ENCODE assay signal across 6 cellular contexts in genomic region chr6:169702640-169703246, GRCh38. TPM values are rescaled to one million over a fixed set of nuclear protein-coding genes. Genes with fewer than 3 reads are reported as not detected.
DNase-seq lines count a peak whose midpoint lies in the region; ATAC-seq, FAIRE-seq and TF ChIP-seq lines count a peak whose summit lies in the region.

No MANE protein-coding gene starts in this region.

- H3K4me1 ChIP-seq in CD8-positive, alpha-beta T cell (ENCODE audit: insufficient read depth, low read length): peaks cover 38% of the 10 kb centered on the region
- H3K4me1 ChIP-seq in gastrocnemius medialis: peaks cover 34 to 51% of the 10 kb centered on the region in 2 donors

- peak overlapping the region; percentile 92 for H3K27ac Mint-ChIP-seq in CD8-positive, alpha-beta T cell

- H3K27ac ChIP-seq in CD8-positive, alpha-beta T cell (ENCODE audit: low read depth, low read length): peak overlapping the region; percentile 95
- H3K27ac ChIP-seq in gastrocnemius medialis: peak overlapping the region; percentile 87 to 97 (median 95)

- intact Hi-C loops in CD8-positive, alpha-beta T cell (cut with DNase I, micrococcal nuclease): loop anchor here (1.0 to 10.0 kb wide), 10 partner anchors 21 to 882 kb away; partner anchors contain the start of genes DYNLT2 (in 2 of the 2), ERMARD (in 2 of the 2), FAM120B (in 2 of the 2) and TBP (in 2 of the 2)
- intact Hi-C loops in gastrocnemius medialis (cut with DNase I; ENCODE audit: low total_unique reads): loop anchor here (1.0 kb wide), 2 partner anchors 21 to 49 kb away; partner anchors contain the start of genes DYNLT2 and ERMARD

- H3K9me3 Mint-ChIP-seq in CD8-positive, alpha-beta T cell: no peaks in the 10 kb centered on the region

- POLR2A ChIA-PET in CD8-positive, alpha-beta T cell (lab: Charles Lee): interaction anchor here (0.9 to 6.7 kb wide), 10 partner anchors 8 to 881 kb away, joined by 3 to 122 read pairs (median 6); partner anchors contain the start of genes DYNLT2, ERMARD, PDCD2 and PHF10

- in situ Hi-C loops in gastrocnemius medialis (cut with MboI; ENCODE audit: low sequenced_read_pairs in 4 of 4): no loop called here

- H3K36me3 ChIP-seq in CD8-positive, alpha-beta T cell (ENCODE audit: insufficient read depth, low read length): peaks cover 8% of the 10 kb centered on the region
- H3K36me3 ChIP-seq in H7 (replicated peaks; ENCODE audit: control insufficient read depth, insufficient read depth, low read length): peaks cover 3% of the 10 kb centered on the region
- H3K36me3 ChIP-seq in gastrocnemius medialis: peaks cover 0 to 10% of the 10 kb centered on the region in 2 donors

- no peak for TF ChIP-seq CTCF in CD8-positive, alpha-beta T cell (IDR thresholded peaks at IDR 0.05)
- no peak for TF ChIP-seq CTCF in gastrocnemius medialis (IDR thresholded peaks at IDR 0.05 in 4 of 5, conservative IDR thresholded peaks at IDR 0.05 in 1 of 5)

- peak; percentile 24 for ATAC-seq in CD8-positive, alpha-beta T cell
- peak in 1 of 2 donors; percentile 15 for ATAC-seq in gastrocnemius medialis

- peak overlapping the region; percentile 92 for H3K4me3 ChIP-seq in CD8-positive, alpha-beta T cell (ENCODE audit: low read depth, low read length)
- H3K4me3 ChIP-seq in H7 (ENCODE audit: insufficient read depth, low read depth, low read length) (peak overlapping the region; percentile 97), gastrocnemius medialis (peak overlapping the region; percentile 88 to 93 (median 90))

- no peak for TF ChIP-seq POLR2A in gastrocnemius medialis (IDR thresholded peaks at IDR 0.05)

- H3K27me3 Mint-ChIP-seq in CD8-positive, alpha-beta T cell (ENCODE audit: low read depth): no peaks in the 10 kb centered on the region

- no peak for FAIRE-seq in HTR-8/SVneo (lab: Jason Lieb, UNC)

- H3K4me1 Mint-ChIP-seq in CD8-positive, alpha-beta T cell (ENCODE audit: low read depth): peaks cover 59% of the 10 kb centered on the region

- no peaks in the 10 kb centered on the region for H3K9me3 ChIP-seq in CD8-positive, alpha-beta T cell (ENCODE audit: low read length)
- H3K9me3 ChIP-seq in gastrocnemius medialis: no peaks in the 10 kb centered on the region

- peaks cover 32% of the 10 kb centered on the region for H3K36me3 Mint-ChIP-seq in CD8-positive, alpha-beta T cell

- peak; percentile 12 to 67 (median 42) for DNase-seq in CD8-positive, alpha-beta T cell
- no peak for DNase-seq in H7
- peak; percentile 48 for DNase-seq in RPMI8226
- peak; percentile 15 for DNase-seq in effector CD8-positive, alpha-beta T cell (lab: John Stamatoyannopoulos, UW)
- DNase-seq in gastrocnemius medialis: no peak
- no peak for DNase-seq in HTR-8/SVneo (ENCODE audit: insufficient read length, low spot score)

- H3K27me3 ChIP-seq in CD8-positive, alpha-beta T cell (ENCODE audit: insufficient read depth, low read length): no peaks in the 10 kb centered on the region
- no peaks in the 10 kb centered on the region for H3K27me3 ChIP-seq in H7 (ENCODE audit: control insufficient read depth, insufficient read depth, low read length)
- H3K27me3 ChIP-seq in gastrocnemius medialis: no peaks in the 10 kb centered on the region

- peak overlapping the region; percentile 82 for H3K4me3 Mint-ChIP-seq in CD8-positive, alpha-beta T cell

- CTCF ChIA-PET in CD8-positive, alpha-beta T cell (lab: Charles Lee): interaction anchor here (1.5 to 3.0 kb wide), 2 partner anchors 14 to 18 kb away, joined by 3 to 14 read pairs; no protein-coding TSS in a partner anchor

RNA-seq across cellular contexts. Expression of gene C6orf120, which starts 0.8 kb away (rescaled TPM):
- total RNA-seq in CD8-positive, alpha-beta T cell: 10 to 100 TPM; 19.9 TPM
- total RNA-seq in H7 (2014; rRNA removed; shearing (Covaris generic)): 34.0 and 34.8 TPM in 2 replicates
- total RNA-seq in gastrocnemius medialis: 10 to 100 TPM; 23.8 to 41.4 (median 29.4) TPM

RNA-seq across cellular contexts. Expression of gene WDR27, which starts 0.9 kb away (rescaled TPM):
- 10 to 100 TPM; 18.5 to 19.2 TPM for total RNA-seq in CD8-positive, alpha-beta T cell
- total RNA-seq in H7 (2014; rRNA removed; shearing (Covaris generic)): 45.4 and 64.0 TPM in 2 replicates
- 10 to 100 TPM in 1 of 4 donors, 1 to 10 TPM in 3; 2.8 to 31.6 (median 4.0) TPM for total RNA-seq in gastrocnemius medialis

RNA-seq across cellular contexts. Expression of gene PHF10, which starts 21.6 kb away (rescaled TPM):
- total RNA-seq in CD8-positive, alpha-beta T cell: 10 to 100 TPM; 85.4 to 87.5 TPM
- total RNA-seq in H7 (2014; rRNA removed; shearing (Covaris generic)): 19.9 and 22.1 TPM in 2 replicates
- total RNA-seq in gastrocnemius medialis: 10 to 100 TPM; 40.1 to 58.1 (median 49.0) TPM

RNA-seq across cellular contexts. Expression of gene DYNLT2, which starts 48.6 kb away (rescaled TPM):
- 1 to 10 TPM; 3.6 to 3.7 TPM for total RNA-seq in CD8-positive, alpha-beta T cell
- total RNA-seq in H7 (2014; rRNA removed; shearing (Covaris generic)): 1.3 and 1.7 TPM in 2 replicates
- total RNA-seq in gastrocnemius medialis: 1 to 10 TPM in 1 of 4 donors, under 1 TPM in 3; 0.23 to 1.1 (median 0.46) TPM

RNA-seq across cellular contexts. Expression of gene ERMARD, which starts 48.7 kb away (rescaled TPM):
- total RNA-seq in CD8-positive, alpha-beta T cell: 10 to 100 TPM; 21.2 to 23.2 TPM
- total RNA-seq in H7 (2014; rRNA removed; shearing (Covaris generic)): 13.4 and 22.9 TPM in 2 replicates
- 10 to 100 TPM in 2 of 4 donors, 1 to 10 TPM in 2; 9.0 to 18.9 (median 11.2) TPM for total RNA-seq in gastrocnemius medialis

Comparison
In these comparisons a context has a peak if more than half of its experiments do, and no peak if none do; other contexts are left out.
1. DNase-seq: peak in CD8-positive, alpha-beta T cell (7 of 7), RPMI8226 (single experiment) and effector CD8-positive, alpha-beta T cell (single experiment); none in H7 (single experiment), gastrocnemius medialis (0 of 2) and HTR-8/SVneo (single experiment).
2. Peak in every context shown above with its lines, with median percentiles within 50 percentile points of each other: H3K4me3 ChIP-seq.